Comparison of ENCODE assay signal across 22 cellular contexts in the genomic region with DNA sequence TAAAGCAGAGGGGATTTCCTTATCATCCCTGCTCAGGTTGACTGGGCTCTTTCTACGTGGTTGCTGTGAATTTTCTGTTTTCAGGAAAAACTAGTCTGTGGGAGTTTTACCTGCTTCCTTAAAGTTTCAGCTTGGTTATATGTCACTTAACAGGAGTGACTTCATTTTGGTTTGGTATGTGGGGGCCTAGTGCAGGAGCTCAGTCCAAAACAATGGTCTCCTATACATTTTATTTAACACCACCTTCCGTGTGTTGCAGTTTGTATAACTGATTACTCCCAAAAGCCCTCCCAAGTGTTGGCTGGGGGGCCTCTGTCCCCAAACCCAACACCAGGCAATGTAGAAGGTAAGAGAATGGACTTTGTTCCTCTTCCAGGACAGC. TPM values are rescaled to one million over a fixed set of nuclear protein-coding genes. Genes with fewer than 3 reads are reported as not detected.
DNase-seq lines count a peak whose midpoint lies in the region; ATAC-seq, FAIRE-seq and TF ChIP-seq lines count a peak whose summit lies in the region.
"Had no signal": no experiment of that assay in that cellular context is flagged by ENCODE, and none has a peak within 500 bp of the region (broad histone marks: within the 10 kb centered on the region; RNA-seq: fewer than 3 reads in every experiment).

No MANE protein-coding gene starts in this region.

- no peak for DNase-seq in CD4-positive, CD25-positive, alpha-beta regulatory T cell
- DNase-seq in GM12892 (ENCODE audit: insufficient read length) (no peak), psoas muscle (no peak), heart right ventricle (no peak), CD1c-positive myeloid dendritic cell (ENCODE audit: extremely low spot score) (no peak), mesenchymal stem cell (no peak)
- DNase-seq in T-helper 2 cell treated with Interferon-gamma antibody and Interleukin-4, amounts not matched to agents 5 μg/mL and 100 μg/mL, for 36 hours (ENCODE audit: low spot score): no peak
- no peak for DNase-seq in central memory CD8-positive, alpha-beta T cell (ENCODE audit: low spot score in 2 of 2)
- DNase-seq: amniotic stem cell, GDM1, kidney glomerular epithelial cell, NCI-H2171 had no signal

- no peaks in the 10 kb centered on the region for H3K27me3 Mint-ChIP-seq in CD4-positive, CD25-positive, alpha-beta regulatory T cell
- H3K27me3 Mint-ChIP-seq in T-helper 2 cell treated with Interferon-gamma antibody and Interleukin-4, amounts not matched to agents 5 μg/mL and 100 μg/mL, for 36 hours (ENCODE audit: low read depth): peaks cover 12% of the 10 kb centered on the region
- no peaks in the 10 kb centered on the region for H3K27me3 Mint-ChIP-seq in central memory CD8-positive, alpha-beta T cell
- H3K27me3 Mint-ChIP-seq: memory B cell had no signal

- no peaks in the 10 kb centered on the region for H3K36me3 ChIP-seq in CD4-positive, CD25-positive, alpha-beta regulatory T cell (ENCODE audit: control insufficient read depth, insufficient read depth, low read length)
- no peaks in the 10 kb centered on the region for H3K36me3 ChIP-seq in psoas muscle (ENCODE audit: insufficient read depth in 1 of 2, low read depth in 1 of 2)
- H3K36me3 ChIP-seq in heart right ventricle: no peaks in the 10 kb centered on the region
- H3K36me3 ChIP-seq in mesenchymal stem cell (ENCODE audit: control insufficient read depth in 1 of 2, insufficient read depth in 2 of 2, low read depth in 1 of 2, low read length in 2 of 2): no peaks in the 10 kb centered on the region
- H3K36me3 ChIP-seq: prostate gland, tibial nerve had no signal

- no peak overlapping the region for H2AFZ ChIP-seq in mesenchymal stem cell (ENCODE audit: low read depth, low read length)

- H2BK15ac ChIP-seq in mesenchymal stem cell (ENCODE audit: low read depth, poor library complexity, severe bottlenecking): no peak overlapping the region

- H3K9me3 ChIP-seq in CD4-positive, CD25-positive, alpha-beta regulatory T cell (ENCODE audit: control insufficient read depth in 2 of 2, low read length in 2 of 2): no peaks in the 10 kb centered on the region
- H3K9me3 ChIP-seq in psoas muscle (no peaks in the 10 kb centered on the region), heart right ventricle (no peaks in the 10 kb centered on the region), mesenchymal stem cell (ENCODE audit: control insufficient read depth, low read length) (no peaks in the 10 kb centered on the region)
- H3K9me3 ChIP-seq: prostate gland, tibial nerve had no signal

- H3K18ac ChIP-seq in mesenchymal stem cell (ENCODE audit: low read depth in 1 of 2, low read length in 2 of 2): no peak overlapping the region

- no peak overlapping the region for H4K8ac ChIP-seq in mesenchymal stem cell (ENCODE audit: low read length)

- H3K4me1 ChIP-seq in CD4-positive, CD25-positive, alpha-beta regulatory T cell (ENCODE audit: control insufficient read depth, insufficient read depth, low read length, poor library complexity, severe bottlenecking): peaks cover 25% of the 10 kb centered on the region
- H3K4me1 ChIP-seq in psoas muscle: no peaks in the 10 kb centered on the region
- H3K4me1 ChIP-seq in heart right ventricle: peaks cover 0 to 8% (median 0%) of the 10 kb centered on the region in 9 donors
- H3K4me1 ChIP-seq in mesenchymal stem cell (ENCODE audit: control insufficient read depth, insufficient read depth, low read depth, low read length): no peaks in the 10 kb centered on the region
- H3K4me1 ChIP-seq: prostate gland, tibial nerve had no signal

- TF ChIP-seq CTCF in psoas muscle (IDR thresholded peaks at IDR 0.05) (no peak), heart right ventricle (IDR thresholded peaks at IDR 0.05) (no peak)

- intact Hi-C loops in psoas muscle (cut with DNase I) (no loop called here), heart right ventricle (cut with DNase I) (no loop called here)

- H3K4me3 Mint-ChIP-seq in CD4-positive, CD25-positive, alpha-beta regulatory T cell: peak overlapping the region; percentile 23 to 78 (median 72)
- H3K4me3 Mint-ChIP-seq in T-helper 2 cell treated with Interferon-gamma antibody and Interleukin-4, amounts not matched to agents 5 μg/mL and 100 μg/mL, for 36 hours: peak overlapping the region; percentile 75
- H3K4me3 Mint-ChIP-seq in central memory CD8-positive, alpha-beta T cell: peak overlapping the region; percentile 61
- H3K4me3 Mint-ChIP-seq: memory B cell had no signal

- no peaks in the 10 kb centered on the region for H3K27me3 ChIP-seq in CD4-positive, CD25-positive, alpha-beta regulatory T cell (ENCODE audit: control insufficient read depth, insufficient read depth, low read length)
- H3K27me3 ChIP-seq in psoas muscle (ENCODE audit: insufficient read depth in 3 of 3, low read length in 2 of 3) (no peaks in the 10 kb centered on the region), heart right ventricle (no peaks in the 10 kb centered on the region), mesenchymal stem cell (ENCODE audit: control insufficient read depth in 1 of 2, insufficient read depth in 1 of 2, low read length in 2 of 2) (peaks cover 0 to 5% of the 10 kb centered on the region in 2 experiments)
- H3K27me3 ChIP-seq: tibial nerve had no signal

- ATAC-seq in CD4-positive, CD25-positive, alpha-beta regulatory T cell (ENCODE audit: low read depth in 2 of 2): no peak
- no peak for ATAC-seq in central memory CD8-positive, alpha-beta T cell (replicated peaks; ENCODE audit: extremely low read depth, poor library complexity, severe bottlenecking)
- no peak for ATAC-seq in psoas muscle
- no peak for ATAC-seq in heart right ventricle
- ATAC-seq: SK-N-SH treated with all-trans-retinoic acid at 6 μM for 48 hours had no signal

- H4K91ac ChIP-seq in mesenchymal stem cell (ENCODE audit: low read length): no peak overlapping the region

- WGBS in psoas muscle, 3 donors: 66 to 72% (median 66%) methylated on average over 2 of the region's 2 CpGs
- 79 to 81% methylated on average over 2 of the region's 2 CpGs for WGBS in heart right ventricle, 2 donors
- WGBS in mesenchymal stem cell: 81% methylated on average over 2 of the region's 2 CpGs

- no peaks in the 10 kb centered on the region for H3K36me3 Mint-ChIP-seq in CD4-positive, CD25-positive, alpha-beta regulatory T cell
- H3K36me3 Mint-ChIP-seq in T-helper 2 cell treated with Interferon-gamma antibody and Interleukin-4, amounts not matched to agents 5 μg/mL and 100 μg/mL, for 36 hours (ENCODE audit: low read depth): peaks cover 6% of the 10 kb centered on the region
- H3K36me3 Mint-ChIP-seq in central memory CD8-positive, alpha-beta T cell (ENCODE audit: insufficient read depth): peaks cover 2% of the 10 kb centered on the region
- H3K36me3 Mint-ChIP-seq: memory B cell had no signal

- H2AK5ac ChIP-seq in mesenchymal stem cell (ENCODE audit: low read length, severe bottlenecking): no peak overlapping the region

- no peak overlapping the region for H3K23ac ChIP-seq in mesenchymal stem cell (ENCODE audit: low read length in 2 of 2)

- peak; percentile 40 for FAIRE-seq in GM12892 (lab: Jason Lieb, UNC)
- FAIRE-seq: RCC 7860 had no signal

- H3K4me2 ChIP-seq in mesenchymal stem cell (ENCODE audit: low read length, poor library complexity, severe bottlenecking): no peak overlapping the region
- H3K4me2 ChIP-seq: smooth muscle cell had no signal

- no peak overlapping the region for H3K27ac ChIP-seq in CD4-positive, CD25-positive, alpha-beta regulatory T cell (ENCODE audit: insufficient read depth, low read length, poor library complexity, severe bottlenecking)
- no peak overlapping the region for H3K27ac ChIP-seq in psoas muscle
- H3K27ac ChIP-seq in heart right ventricle: no peak overlapping the region
- H3K27ac ChIP-seq in mesenchymal stem cell (ENCODE audit: low read length, poor library complexity, severe bottlenecking): no peak overlapping the region
- H3K27ac ChIP-seq: prostate gland, tibial nerve had no signal

- peak overlapping the region in 2 of 3 donors; percentile 70 to 80 for H3K27ac Mint-ChIP-seq in CD4-positive, CD25-positive, alpha-beta regulatory T cell
- peak overlapping the region; percentile 86 for H3K27ac Mint-ChIP-seq in T-helper 2 cell treated with Interferon-gamma antibody and Interleukin-4, amounts not matched to agents 5 μg/mL and 100 μg/mL, for 36 hours
- peak overlapping the region; percentile 73 for H3K27ac Mint-ChIP-seq in central memory CD8-positive, alpha-beta T cell (ENCODE audit: low read depth)
- H3K27ac Mint-ChIP-seq: memory B cell had no signal

- H3K4me1 Mint-ChIP-seq in CD4-positive, CD25-positive, alpha-beta regulatory T cell: peaks cover 26 to 45% (median 32%) of the 10 kb centered on the region in 4 donors
- peaks cover 56% of the 10 kb centered on the region for H3K4me1 Mint-ChIP-seq in T-helper 2 cell treated with Interferon-gamma antibody and Interleukin-4, amounts not matched to agents 5 μg/mL and 100 μg/mL, for 36 hours (ENCODE audit: low read depth)
- peaks cover 30% of the 10 kb centered on the region for H3K4me1 Mint-ChIP-seq in central memory CD8-positive, alpha-beta T cell
- H3K4me1 Mint-ChIP-seq: memory B cell had no signal

- H3K9me3 Mint-ChIP-seq in CD4-positive, CD25-positive, alpha-beta regulatory T cell: peaks cover 0 to 3% (median 0%) of the 10 kb centered on the region in 7 donors
- H3K9me3 Mint-ChIP-seq in T-helper 2 cell treated with Interferon-gamma antibody and Interleukin-4, amounts not matched to agents 5 μg/mL and 100 μg/mL, for 36 hours: no peaks in the 10 kb centered on the region
- no peaks in the 10 kb centered on the region for H3K9me3 Mint-ChIP-seq in central memory CD8-positive, alpha-beta T cell
- H3K9me3 Mint-ChIP-seq: memory B cell had no signal

- H3K9ac ChIP-seq in mesenchymal stem cell (ENCODE audit: low read length): no peak overlapping the region

- no peaks in the 10 kb centered on the region for H3K79me1 ChIP-seq in mesenchymal stem cell (replicated peaks; ENCODE audit: low read length, poor library complexity, severe bottlenecking)

- no peak overlapping the region for H3K14ac ChIP-seq in mesenchymal stem cell (ENCODE audit: low read length in 2 of 2)

- peak overlapping the region; percentile 75 for H3K4me3 ChIP-seq in CD4-positive, CD25-positive, alpha-beta regulatory T cell (ENCODE audit: low read depth, low read length)
- no peak overlapping the region for H3K4me3 ChIP-seq in psoas muscle
- H3K4me3 ChIP-seq in heart right ventricle: no peak overlapping the region
- no peak overlapping the region for H3K4me3 ChIP-seq in mesenchymal stem cell (ENCODE audit: insufficient read depth in 1 of 2, low read depth in 1 of 2, low read length in 2 of 2)
- H3K4me3 ChIP-seq: prostate gland, smooth muscle cell, tibial nerve had no signal

- no peak overlapping the region for H2BK5ac ChIP-seq in mesenchymal stem cell (ENCODE audit: low read depth, low read length, poor library complexity, severe bottlenecking)

- TF ChIP-seq POLR2A in GM12892 (IDR thresholded peaks at IDR 0.05; ENCODE audit: low read depth, low read length): no peak

- no peak overlapping the region for H2BK12ac ChIP-seq in mesenchymal stem cell (ENCODE audit: low read length in 2 of 2)

- no peak overlapping the region for H2BK120ac ChIP-seq in mesenchymal stem cell (ENCODE audit: low read depth, low read length)

- H3K4ac ChIP-seq in mesenchymal stem cell (ENCODE audit: low read depth in 1 of 2, low read length in 2 of 2): no peak overlapping the region

RNA-seq across cellular contexts. Expression of gene IL23R, which starts 5.3 kb away (rescaled TPM):
- not detected for total RNA-seq in CD4-positive, CD25-positive, alpha-beta regulatory T cell
- under 1 TPM in 3 of 4 donors, not detected in 1; 0.20 to 0.35 (median 0.30) TPM for polyA plus RNA-seq in CD4-positive, CD25-positive, alpha-beta regulatory T cell
- polyA plus RNA-seq in GM12892 (2012; ENCODE audit: missing spikeins): 1.1 TPM
- not detected for total RNA-seq in psoas muscle
- not detected for polyA plus RNA-seq in psoas muscle
- not detected for total RNA-seq in heart right ventricle
- polyA plus RNA-seq in heart right ventricle: not detected
- polyA plus RNA-seq in mesenchymal stem cell (2013, experiment 1 of 2): not detected
- polyA plus RNA-seq in mesenchymal stem cell (2013, experiment 2 of 2): not detected
- total RNA-seq: H4, LHCN-M2, smooth muscle cell, tibial nerve had no signal
- polyA plus RNA-seq: neural cell, smooth muscle cell had no signal

RNA-seq across cellular contexts. Expression of gene C1orf141, which starts 36.8 kb away (rescaled TPM):
- not detected for total RNA-seq in CD4-positive, CD25-positive, alpha-beta regulatory T cell
- polyA plus RNA-seq in CD4-positive, CD25-positive, alpha-beta regulatory T cell: not detected
- polyA plus RNA-seq in GM12892 (2012; ENCODE audit: missing spikeins): not detected
- total RNA-seq in psoas muscle (not detected), heart right ventricle (not detected)
- polyA plus RNA-seq in psoas muscle (not detected), heart right ventricle (not detected)
- not detected for polyA plus RNA-seq in mesenchymal stem cell (2013, experiment 1 of 2)
- polyA plus RNA-seq in mesenchymal stem cell (2013, experiment 2 of 2): not detected
- total RNA-seq: H4, HT1080, LHCN-M2, smooth muscle cell, tibial nerve had no signal
- polyA plus RNA-seq: neural cell, smooth muscle cell had no signal
